ENCODE assay signal across 8 cellular contexts in genomic region chr17:38879878-38880727, GRCh38. TPM values are rescaled to one million over a fixed set of nuclear protein-coding genes. Genes with fewer than 3 reads are reported as not detected.
DNase-seq lines count a peak whose midpoint lies in the region; ATAC-seq and TF ChIP-seq lines count a peak whose summit lies in the region.

No MANE protein-coding gene starts in this region.

- peak in 1 of 3 donors; percentile 32 for TF ChIP-seq POLR2A in body of pancreas (IDR thresholded peaks at IDR 0.05)

- peak overlapping the region; percentile 38 for H3K27ac ChIP-seq in KOPT-K1 (ENCODE audit: low read depth, low read length, poor library complexity, severe bottlenecking)
- H3K27ac ChIP-seq in body of pancreas: peak overlapping the region; percentile 34 to 82 (median 73)

- peaks cover 85% of the 10 kb centered on the region for H3K4me1 Mint-ChIP-seq in CD14-positive monocyte

- H3K27me3 Mint-ChIP-seq in CD14-positive monocyte (ENCODE audit: low read depth in 3 of 3): peaks cover 0 to 2% (median 2%) of the 10 kb centered on the region in 3 donors

- DNase-seq in CD14-positive monocyte (ENCODE audit: low spot score): no peak
- peak; percentile 56 to 73 (median 63) for DNase-seq in body of pancreas
- peak; percentile 80 for DNase-seq in iris pigment epithelial cell (ENCODE audit: low read depth)
- peak; percentile 66 for DNase-seq in stromal cell of bone marrow (ENCODE audit: low read depth)
- DNase-seq in NCI-H1930 (lab: John Stamatoyannopoulos, UW): no peak
- no peak for DNase-seq in midbrain (lab: John Stamatoyannopoulos, UW)
- DNase-seq in GM19238 (ENCODE audit: insufficient read length, low spot score): no peak

- TF ChIP-seq CTCF in CD14-positive monocyte (IDR thresholded peaks at IDR 0.05) (no peak), body of pancreas (IDR thresholded peaks at IDR 0.05) (no peak)

- peaks cover 69% of the 10 kb centered on the region for H3K4me1 ChIP-seq in body of pancreas

- intact Hi-C loops in CD14-positive monocyte (cut with micrococcal nuclease) (loop anchor here in 1 of 2 donors (5.0 to 10.0 kb wide), 2 partner anchors 47 to 275 kb away; partner anchors contain the start of genes LASP1NB and PLXDC1), body of pancreas (cut with DNase I) (no loop called here)

- ATAC-seq in body of pancreas: peak; percentile 86

- H3K36me3 ChIP-seq in KOPT-K1 (ENCODE audit: insufficient read depth, low read length) (peaks cover 66% of the 10 kb centered on the region), body of pancreas (replicated peaks in 1 of 2; ENCODE audit: insufficient read depth in 1 of 2, low read depth in 2 of 2) (peaks cover 0 to 11% of the 10 kb centered on the region in 2 donors)

- H3K9me3 ChIP-seq in KOPT-K1 (ENCODE audit: insufficient read depth, low read length, poor library complexity, severe bottlenecking): no peaks in the 10 kb centered on the region
- H3K9me3 ChIP-seq in body of pancreas: no peaks in the 10 kb centered on the region

- no peaks in the 10 kb centered on the region for H3K9me3 Mint-ChIP-seq in CD14-positive monocyte

- H3K4me3 ChIP-seq in body of pancreas: no peak overlapping the region

- peaks cover 55 to 73% of the 10 kb centered on the region in 2 donors for H3K36me3 Mint-ChIP-seq in CD14-positive monocyte

- 30 to 31% methylated on average over 5 to 8 of the region's 8 CpGs for WGBS in body of pancreas, 2 donors

- H3K27ac Mint-ChIP-seq in CD14-positive monocyte: peak overlapping the region in 5 of 7 donors; percentile 46 to 87 (median 61)

- H3K4me3 Mint-ChIP-seq in CD14-positive monocyte: no peak overlapping the region

- no peaks in the 10 kb centered on the region for H3K27me3 ChIP-seq in body of pancreas

RNA-seq across cellular contexts. Expression of gene LASP1, which starts 10.2 kb away (rescaled TPM):
- polyA plus RNA-seq in CD14-positive monocyte: 10 to 100 TPM; 70.6 to 93.7 TPM
- 10 to 100 TPM; 70.3 to 76.1 TPM for total RNA-seq in body of pancreas

RNA-seq across cellular contexts. Expression of gene RPL23, which starts 26.6 kb away (rescaled TPM):
- polyA plus RNA-seq in CD14-positive monocyte: 100 to 1,000 TPM; 561 to 618 TPM
- total RNA-seq in body of pancreas: 100 to 1,000 TPM; 693 to 755 TPM

RNA-seq across cellular contexts. Expression of gene CWC25, which starts 55.0 kb away (rescaled TPM):
- 1 to 10 TPM; 7.5 to 8.4 TPM for polyA plus RNA-seq in CD14-positive monocyte
- total RNA-seq in body of pancreas: 10 to 100 TPM; 15.0 to 39.2 TPM

Comparison
In these comparisons a context has a peak if more than half of its experiments do, and no peak if none do; other contexts are left out.
1. DNase-seq: peak in body of pancreas (4 of 4), iris pigment epithelial cell (single experiment) and stromal cell of bone marrow (single experiment); none in CD14-positive monocyte (single experiment), NCI-H1930 (0 of 2), midbrain (single experiment) and GM19238 (single experiment).